In genomic region chr5:94692610-94693009, GRCh38 we compare ENCODE assay signal across 26 cellular contexts.
DNase-seq lines count a peak whose midpoint lies in the region; ATAC-seq, FAIRE-seq and TF ChIP-seq lines count a peak whose summit lies in the region.
"Had no signal": no experiment of that assay in that cellular context is flagged by ENCODE, and none has a peak within 500 bp of the region (broad histone marks: within the 10 kb centered on the region; RNA-seq: fewer than 3 reads in every experiment).

No MANE protein-coding gene starts in this region.

- FAIRE-seq in islet of Langerhans (lab: Jason Lieb, UNC) = peak; percentile 94
- FAIRE-seq: GM12891 had no signal

- DNase-seq in GM23338 (ENCODE audit: low spot score) (no peak), WTC11 (ENCODE audit: low spot score) (no peak), NCI-H446 (lab: John Stamatoyannopoulos, UW) (no peak), NCI-H2081 (lab: John Stamatoyannopoulos, UW) (no peak), left lobe of liver (ENCODE audit: low spot score) (no peak)
- DNase-seq: activated CD4-positive, alpha-beta T cell treated with anti-CD3 and anti-CD28 coated beads for 36 hours; activated CD8-positive, alpha-beta T cell treated with anti-CD3 and anti-CD28 coated beads, Interleukin-2, amount 10 ng/mL, durations not matched to agents 7 days and 5 days; Calu3; GOT3; islet precursor cell; right cardiac atrium; stimulated activated CD4-positive, alpha-beta T cell treated with anti-CD3 and anti-CD28 coated beads, Interleukin-12 subunit alpha, Interleukin-12 subunit beta, amount 100 ng/mL, for 4 hours; stimulated activated CD4-positive, alpha-beta T cell treated with anti-CD3 and anti-CD28 coated beads, Interleukin-4, amount 100 ng/mL, for 4 hours; upper lobe of right lung had no signal

- H3K27me3 Mint-ChIP-seq in GM23338 (ENCODE audit: insufficient read depth, low read depth, poor library complexity) (no peaks in the 10 kb centered on the region), WTC11 (ENCODE audit: low read depth) (no peaks in the 10 kb centered on the region)
- H3K27me3 Mint-ChIP-seq: activated CD4-positive, alpha-beta T cell treated with anti-CD3 and anti-CD28 coated beads for 36 hours; dendritic cell treated with granulocyte-macrophage colony-stimulating factor and Interleukin-4, amounts not matched to agents 40 ng/mL and 50 ng/mL, for 4 days; naive thymus-derived CD8-positive, alpha-beta T cell; stimulated activated memory B cell treated with anti-CD40 and anti-IgM and Interleukin-4, amounts not matched to agents 10 μg/mL and 1 μg/mL and 100 μg/mL, for 72 hours had no signal

- H3K27me3 ChIP-seq in ACC112 (ENCODE audit: insufficient read depth, low read length) (no peaks in the 10 kb centered on the region), GM23338 (ENCODE audit: insufficient read depth) (no peaks in the 10 kb centered on the region)
- H3K27me3 ChIP-seq: BLaER1 treated with 17β-estradiol and CSF1 and Interleukin-3, amounts not matched to agents 10 nM and 100 nM; upper lobe of right lung had no signal

- H3K4me1 Mint-ChIP-seq in GM23338 (peaks cover 17% of the 10 kb centered on the region), WTC11 (peaks cover 18% of the 10 kb centered on the region)
- H3K4me1 Mint-ChIP-seq: activated CD4-positive, alpha-beta T cell treated with anti-CD3 and anti-CD28 coated beads for 36 hours; stimulated activated memory B cell treated with anti-CD40 and anti-IgM and Interleukin-4, amounts not matched to agents 10 μg/mL and 1 μg/mL and 100 μg/mL, for 72 hours had no signal

- no peak overlapping the region for H3K4me3 Mint-ChIP-seq in GM23338
- no peak overlapping the region for H3K4me3 Mint-ChIP-seq in WTC11
- H3K4me3 Mint-ChIP-seq: activated CD4-positive, alpha-beta T cell treated with anti-CD3 and anti-CD28 coated beads for 36 hours; activated CD8-positive, alpha-beta T cell treated with anti-CD3 and anti-CD28 coated beads, Interleukin-2, amount 10 ng/mL, durations not matched to agents 7 days and 5 days; dendritic cell treated with granulocyte-macrophage colony-stimulating factor and Interleukin-4, amounts not matched to agents 40 ng/mL and 50 ng/mL, for 4 days; naive thymus-derived CD8-positive, alpha-beta T cell; stimulated activated memory B cell treated with anti-CD40 and anti-IgM and Interleukin-4, amounts not matched to agents 10 μg/mL and 1 μg/mL and 100 μg/mL, for 72 hours; T-helper 1 cell treated with Interleukin-12 subunit alpha and Interleukin-12 subunit beta and Interleukin-4 antibody, amounts not matched to agents 30 μg/mL and 1 μg/mL, for 36 hours had no signal

- no peaks in the 10 kb centered on the region for H3K79me2 ChIP-seq in ACC112 (ENCODE audit: control insufficient read depth, insufficient read depth, low read length, unreplicated experiment)
- no peaks in the 10 kb centered on the region for H3K79me2 ChIP-seq in GM23338 (replicated peaks; ENCODE audit: insufficient read depth)
- H3K79me2 ChIP-seq: parathyroid adenoma had no signal

- H3K9me2 ChIP-seq in GM23338 (ENCODE audit: insufficient read depth) = no peaks in the 10 kb centered on the region

- no peak for ATAC-seq in GM23338
- no peak for ATAC-seq in WTC11
- ATAC-seq in esophagus mucosa = no peak
- ATAC-seq in left lobe of liver = no peak
- ATAC-seq: activated CD4-positive, alpha-beta T cell treated with anti-CD3 and anti-CD28 coated beads for 36 hours; activated CD8-positive, alpha-beta T cell treated with anti-CD3 and anti-CD28 coated beads, Interleukin-2, amount 10 ng/mL, durations not matched to agents 7 days and 5 days; stimulated activated memory B cell treated with anti-CD40 and anti-IgM and Interleukin-4, amounts not matched to agents 10 μg/mL and 1 μg/mL and 100 μg/mL, for 72 hours; upper lobe of right lung had no signal

- H4K20me1 ChIP-seq in GM23338 (replicated peaks; ENCODE audit: insufficient read depth) = no peaks in the 10 kb centered on the region; the same call in 1 of the 2 replicates
- H4K20me1 ChIP-seq: BLaER1 treated with 17β-estradiol and CSF1 and Interleukin-3, amounts not matched to agents 10 nM and 100 nM had no signal

- CTCF ChIA-PET in WTC11 (lab: Charles Lee) = interaction anchor here (0.7 to 1.2 kb wide), 11 partner anchors 12 to 1085 kb away, joined by 3 to 8 read pairs (median 3); partner anchors contain the start of genes KIAA0825 and SLF1

- H3K4me1 ChIP-seq in ACC112 (ENCODE audit: control insufficient read depth, insufficient read depth, low read length, unreplicated experiment) = peaks cover 34% of the 10 kb centered on the region
- peaks cover 18% of the 10 kb centered on the region for H3K4me1 ChIP-seq in GM23338 (ENCODE audit: insufficient read depth)
- H3K4me1 ChIP-seq: BLaER1 treated with 17β-estradiol and CSF1 and Interleukin-3, amounts not matched to agents 10 nM and 100 nM; parathyroid adenoma had no signal

- H3K36me3 ChIP-seq in ACC112 (ENCODE audit: insufficient read depth, low read length) (peaks cover 9% of the 10 kb centered on the region; the same call in 1 of the 2 replicates), GM23338 (ENCODE audit: insufficient read depth) (no peaks in the 10 kb centered on the region; the same call in 1 of the 2 replicates)

- H3K4me2 ChIP-seq in GM23338 = no peak overlapping the region
- H3K4me2 ChIP-seq: BLaER1 treated with 17β-estradiol and CSF1 and Interleukin-3, amounts not matched to agents 10 nM and 100 nM had no signal

- H2AFZ ChIP-seq in ACC112 (ENCODE audit: low read length, unreplicated experiment) (no peak overlapping the region), GM23338 (no peak overlapping the region)
- H2AFZ ChIP-seq: parathyroid adenoma had no signal

- H3K27ac Mint-ChIP-seq in GM23338 (peak overlapping the region; percentile 70; the same call in 1 of the 2 replicates), WTC11 (peak overlapping the region; percentile 74; the same call in 1 of the 2 replicates)
- H3K27ac Mint-ChIP-seq: activated CD4-positive, alpha-beta T cell treated with anti-CD3 and anti-CD28 coated beads for 36 hours; activated CD8-positive, alpha-beta T cell treated with anti-CD3 and anti-CD28 coated beads, Interleukin-2, amount 10 ng/mL, durations not matched to agents 7 days and 5 days; activated naive CD4-positive, alpha-beta T cell treated with anti-CD3 and anti-CD28 coated beads, Interleukin-2, amount 50 U/mL, for 72 hours; dendritic cell treated with granulocyte-macrophage colony-stimulating factor and Interleukin-4, amounts not matched to agents 40 ng/mL and 50 ng/mL, for 4 days; naive thymus-derived CD8-positive, alpha-beta T cell; stimulated activated memory B cell treated with anti-CD40 and anti-IgM and Interleukin-4, amounts not matched to agents 10 μg/mL and 1 μg/mL and 100 μg/mL, for 72 hours had no signal

- H3K4me3 ChIP-seq in ACC112 (ENCODE audit: low read depth, low read length) (no peak overlapping the region; the same call in 1 of the 2 replicates), GM23338 (no peak overlapping the region)
- H3K4me3 ChIP-seq: BLaER1 treated with 17β-estradiol and CSF1 and Interleukin-3, amounts not matched to agents 10 nM and 100 nM; upper lobe of right lung had no signal

- peak overlapping the region; percentile 71 for H3K27ac ChIP-seq in ACC112 (ENCODE audit: low read depth, low read length)
- no peak overlapping the region for H3K27ac ChIP-seq in GM23338 (ENCODE audit: low read depth)
- H3K27ac ChIP-seq: BLaER1 treated with 17β-estradiol and CSF1 and Interleukin-3, amounts not matched to agents 10 nM and 100 nM; parathyroid adenoma; RWPE1; upper lobe of right lung had no signal

- H3K9me3 Mint-ChIP-seq in GM23338 (no peaks in the 10 kb centered on the region), WTC11 (no peaks in the 10 kb centered on the region)
- H3K9me3 Mint-ChIP-seq: activated naive CD4-positive, alpha-beta T cell treated with anti-CD3 and anti-CD28 coated beads, Interleukin-2, amount 50 U/mL, for 72 hours; dendritic cell treated with granulocyte-macrophage colony-stimulating factor and Interleukin-4, amounts not matched to agents 40 ng/mL and 50 ng/mL, for 4 days; naive thymus-derived CD8-positive, alpha-beta T cell; stimulated activated memory B cell treated with anti-CD40 and anti-IgM and Interleukin-4, amounts not matched to agents 10 μg/mL and 1 μg/mL and 100 μg/mL, for 72 hours; T-helper 1 cell treated with Interleukin-12 subunit alpha and Interleukin-12 subunit beta and Interleukin-4 antibody, amounts not matched to agents 30 μg/mL and 1 μg/mL, for 36 hours had no signal

- POLR2A ChIA-PET in WTC11 (lab: Charles Lee) = no interaction called here

- no peaks in the 10 kb centered on the region for H3F3A ChIP-seq in GM23338 (replicated peaks; ENCODE audit: low read depth)

- TF ChIP-seq CTCF in GM23338 (conservative IDR thresholded peaks at IDR 0.05; ENCODE audit: low read depth in 2 of 2) (no peak), WTC11 (IDR thresholded peaks at IDR 0.05) (no peak)

- H3K36me3 Mint-ChIP-seq in GM23338 (ENCODE audit: low read depth) (peaks cover 4% of the 10 kb centered on the region; the same call in 2 of the 3 replicates), WTC11 (peaks cover 4% of the 10 kb centered on the region; the same call in 1 of the 2 replicates)

TF ChIP-seq in GM23338, 12 proteins besides CTCF, POLR2A, EP300 and RAD21 (continues in another document):
- no peak for TF ChIP-seq JUNB (IDR thresholded peaks at IDR 0.05; ENCODE audit: unreplicated experiment)

TF ChIP-seq in WTC11, 78 proteins besides CTCF, POLR2A, EP300 and RAD21:
- TF ChIP-seq, protein P1, sequence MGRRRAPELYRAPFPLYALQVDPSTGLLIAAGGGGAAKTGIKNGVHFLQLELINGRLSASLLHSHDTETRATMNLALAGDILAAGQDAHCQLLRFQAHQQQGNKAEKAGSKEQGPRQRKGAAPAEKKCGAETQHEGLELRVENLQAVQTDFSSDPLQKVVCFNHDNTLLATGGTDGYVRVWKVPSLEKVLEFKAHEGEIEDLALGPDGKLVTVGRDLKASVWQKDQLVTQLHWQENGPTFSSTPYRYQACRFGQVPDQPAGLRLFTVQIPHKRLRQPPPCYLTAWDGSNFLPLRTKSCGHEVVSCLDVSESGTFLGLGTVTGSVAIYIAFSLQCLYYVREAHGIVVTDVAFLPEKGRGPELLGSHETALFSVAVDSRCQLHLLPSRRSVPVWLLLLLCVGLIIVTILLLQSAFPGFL (CRISPR knock-in tag; IDR thresholded peaks at IDR 0.05; ENCODE audit: borderline replicate concordance) = no peak
- no peak for TF ChIP-seq OVOL2 (CRISPR knock-in tag; IDR thresholded peaks at IDR 0.05; ENCODE audit: borderline replicate concordance)
